1 cellular context compared by ENCODE assay signal in the genomic region with DNA sequence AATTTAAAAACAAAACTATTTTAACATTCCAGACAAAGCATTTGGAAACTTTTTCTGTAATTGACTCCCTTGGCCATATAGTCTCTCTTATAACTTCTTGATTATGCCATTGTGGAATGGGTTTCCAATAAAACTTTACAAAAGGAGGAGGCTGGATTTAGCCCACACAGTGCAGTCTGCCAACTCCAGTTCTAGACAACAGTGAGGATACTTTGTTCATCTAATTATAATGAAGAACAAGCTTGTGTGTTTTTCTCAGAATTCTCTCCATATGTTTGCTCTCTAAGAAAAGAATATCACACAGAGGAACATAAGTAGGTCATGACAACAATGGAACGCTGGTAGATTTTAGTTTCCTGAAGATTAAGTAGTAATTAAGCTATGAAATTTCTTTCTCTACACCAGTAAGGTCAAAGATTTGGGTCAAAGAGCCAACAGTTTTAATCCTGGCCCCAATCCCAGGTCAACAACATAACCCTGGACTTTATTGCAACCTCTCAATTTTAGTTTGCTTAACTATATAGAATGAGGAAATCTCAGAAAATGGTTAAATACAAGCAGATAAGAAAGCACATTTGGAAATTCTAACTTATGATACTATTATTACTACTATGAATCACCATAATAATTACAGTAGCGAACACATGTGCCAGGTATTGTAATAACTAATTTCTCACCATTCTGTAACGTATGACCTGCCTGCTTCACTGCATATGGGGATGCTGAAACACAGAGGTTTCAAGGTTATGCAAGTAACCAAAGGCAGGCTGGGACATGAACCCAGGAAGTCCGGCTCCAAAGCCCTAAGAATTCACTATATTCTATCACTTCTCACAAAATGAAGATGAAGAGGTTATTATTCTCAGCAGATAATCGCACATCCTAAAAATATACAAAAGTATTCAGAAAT.
TF ChIP-seq lines count a peak whose summit lies in the region.

No MANE protein-coding gene starts in this region.

TF ChIP-seq in WTC11, 78 proteins besides CTCF, POLR2A, EP300 and RAD21 (continued from another document):
- TF ChIP-seq, protein P1, sequence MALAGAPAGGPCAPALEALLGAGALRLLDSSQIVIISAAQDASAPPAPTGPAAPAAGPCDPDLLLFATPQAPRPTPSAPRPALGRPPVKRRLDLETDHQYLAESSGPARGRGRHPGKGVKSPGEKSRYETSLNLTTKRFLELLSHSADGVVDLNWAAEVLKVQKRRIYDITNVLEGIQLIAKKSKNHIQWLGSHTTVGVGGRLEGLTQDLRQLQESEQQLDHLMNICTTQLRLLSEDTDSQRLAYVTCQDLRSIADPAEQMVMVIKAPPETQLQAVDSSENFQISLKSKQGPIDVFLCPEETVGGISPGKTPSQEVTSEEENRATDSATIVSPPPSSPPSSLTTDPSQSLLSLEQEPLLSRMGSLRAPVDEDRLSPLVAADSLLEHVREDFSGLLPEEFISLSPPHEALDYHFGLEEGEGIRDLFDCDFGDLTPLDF (CRISPR knock-in tag; IDR thresholded peaks at IDR 0.05): no peak
- TF ChIP-seq, protein P2, sequence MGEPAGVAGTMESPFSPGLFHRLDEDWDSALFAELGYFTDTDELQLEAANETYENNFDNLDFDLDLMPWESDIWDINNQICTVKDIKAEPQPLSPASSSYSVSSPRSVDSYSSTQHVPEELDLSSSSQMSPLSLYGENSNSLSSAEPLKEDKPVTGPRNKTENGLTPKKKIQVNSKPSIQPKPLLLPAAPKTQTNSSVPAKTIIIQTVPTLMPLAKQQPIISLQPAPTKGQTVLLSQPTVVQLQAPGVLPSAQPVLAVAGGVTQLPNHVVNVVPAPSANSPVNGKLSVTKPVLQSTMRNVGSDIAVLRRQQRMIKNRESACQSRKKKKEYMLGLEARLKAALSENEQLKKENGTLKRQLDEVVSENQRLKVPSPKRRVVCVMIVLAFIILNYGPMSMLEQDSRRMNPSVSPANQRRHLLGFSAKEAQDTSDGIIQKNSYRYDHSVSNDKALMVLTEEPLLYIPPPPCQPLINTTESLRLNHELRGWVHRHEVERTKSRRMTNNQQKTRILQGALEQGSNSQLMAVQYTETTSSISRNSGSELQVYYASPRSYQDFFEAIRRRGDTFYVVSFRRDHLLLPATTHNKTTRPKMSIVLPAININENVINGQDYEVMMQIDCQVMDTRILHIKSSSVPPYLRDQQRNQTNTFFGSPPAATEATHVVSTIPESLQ (CRISPR knock-in tag; IDR thresholded peaks at IDR 0.05): no peak
- TF ChIP-seq, protein P3, sequence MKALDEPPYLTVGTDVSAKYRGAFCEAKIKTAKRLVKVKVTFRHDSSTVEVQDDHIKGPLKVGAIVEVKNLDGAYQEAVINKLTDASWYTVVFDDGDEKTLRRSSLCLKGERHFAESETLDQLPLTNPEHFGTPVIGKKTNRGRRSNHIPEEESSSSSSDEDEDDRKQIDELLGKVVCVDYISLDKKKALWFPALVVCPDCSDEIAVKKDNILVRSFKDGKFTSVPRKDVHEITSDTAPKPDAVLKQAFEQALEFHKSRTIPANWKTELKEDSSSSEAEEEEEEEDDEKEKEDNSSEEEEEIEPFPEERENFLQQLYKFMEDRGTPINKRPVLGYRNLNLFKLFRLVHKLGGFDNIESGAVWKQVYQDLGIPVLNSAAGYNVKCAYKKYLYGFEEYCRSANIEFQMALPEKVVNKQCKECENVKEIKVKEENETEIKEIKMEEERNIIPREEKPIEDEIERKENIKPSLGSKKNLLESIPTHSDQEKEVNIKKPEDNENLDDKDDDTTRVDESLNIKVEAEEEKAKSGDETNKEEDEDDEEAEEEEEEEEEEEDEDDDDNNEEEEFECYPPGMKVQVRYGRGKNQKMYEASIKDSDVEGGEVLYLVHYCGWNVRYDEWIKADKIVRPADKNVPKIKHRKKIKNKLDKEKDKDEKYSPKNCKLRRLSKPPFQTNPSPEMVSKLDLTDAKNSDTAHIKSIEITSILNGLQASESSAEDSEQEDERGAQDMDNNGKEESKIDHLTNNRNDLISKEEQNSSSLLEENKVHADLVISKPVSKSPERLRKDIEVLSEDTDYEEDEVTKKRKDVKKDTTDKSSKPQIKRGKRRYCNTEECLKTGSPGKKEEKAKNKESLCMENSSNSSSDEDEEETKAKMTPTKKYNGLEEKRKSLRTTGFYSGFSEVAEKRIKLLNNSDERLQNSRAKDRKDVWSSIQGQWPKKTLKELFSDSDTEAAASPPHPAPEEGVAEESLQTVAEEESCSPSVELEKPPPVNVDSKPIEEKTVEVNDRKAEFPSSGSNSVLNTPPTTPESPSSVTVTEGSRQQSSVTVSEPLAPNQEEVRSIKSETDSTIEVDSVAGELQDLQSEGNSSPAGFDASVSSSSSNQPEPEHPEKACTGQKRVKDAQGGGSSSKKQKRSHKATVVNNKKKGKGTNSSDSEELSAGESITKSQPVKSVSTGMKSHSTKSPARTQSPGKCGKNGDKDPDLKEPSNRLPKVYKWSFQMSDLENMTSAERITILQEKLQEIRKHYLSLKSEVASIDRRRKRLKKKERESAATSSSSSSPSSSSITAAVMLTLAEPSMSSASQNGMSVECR (CRISPR knock-in tag; IDR thresholded peaks at IDR 0.05; ENCODE audit: borderline replicate concordance): no peak
- no peak for TF ChIP-seq RELA (CRISPR knock-in tag; IDR thresholded peaks at IDR 0.05; ENCODE audit: borderline replicate concordance)
- TF ChIP-seq NFATC4 (CRISPR knock-in tag; IDR thresholded peaks at IDR 0.05): no peak
- TF ChIP-seq NFYB (CRISPR knock-in tag; conservative IDR thresholded peaks at IDR 0.05; ENCODE audit: low read depth): no peak
- no peak for TF ChIP-seq ZNF416 (CRISPR knock-in tag; IDR thresholded peaks at IDR 0.05)
- TF ChIP-seq FOXJ3 (CRISPR knock-in tag; IDR thresholded peaks at IDR 0.05; ENCODE audit: borderline replicate concordance): no peak
- TF ChIP-seq SOX15 (CRISPR knock-in tag; IDR thresholded peaks at IDR 0.05): no peak
- TF ChIP-seq, protein P4, sequence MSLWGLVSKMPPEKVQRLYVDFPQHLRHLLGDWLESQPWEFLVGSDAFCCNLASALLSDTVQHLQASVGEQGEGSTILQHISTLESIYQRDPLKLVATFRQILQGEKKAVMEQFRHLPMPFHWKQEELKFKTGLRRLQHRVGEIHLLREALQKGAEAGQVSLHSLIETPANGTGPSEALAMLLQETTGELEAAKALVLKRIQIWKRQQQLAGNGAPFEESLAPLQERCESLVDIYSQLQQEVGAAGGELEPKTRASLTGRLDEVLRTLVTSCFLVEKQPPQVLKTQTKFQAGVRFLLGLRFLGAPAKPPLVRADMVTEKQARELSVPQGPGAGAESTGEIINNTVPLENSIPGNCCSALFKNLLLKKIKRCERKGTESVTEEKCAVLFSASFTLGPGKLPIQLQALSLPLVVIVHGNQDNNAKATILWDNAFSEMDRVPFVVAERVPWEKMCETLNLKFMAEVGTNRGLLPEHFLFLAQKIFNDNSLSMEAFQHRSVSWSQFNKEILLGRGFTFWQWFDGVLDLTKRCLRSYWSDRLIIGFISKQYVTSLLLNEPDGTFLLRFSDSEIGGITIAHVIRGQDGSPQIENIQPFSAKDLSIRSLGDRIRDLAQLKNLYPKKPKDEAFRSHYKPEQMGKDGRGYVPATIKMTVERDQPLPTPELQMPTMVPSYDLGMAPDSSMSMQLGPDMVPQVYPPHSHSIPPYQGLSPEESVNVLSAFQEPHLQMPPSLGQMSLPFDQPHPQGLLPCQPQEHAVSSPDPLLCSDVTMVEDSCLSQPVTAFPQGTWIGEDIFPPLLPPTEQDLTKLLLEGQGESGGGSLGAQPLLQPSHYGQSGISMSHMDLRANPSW (CRISPR knock-in tag; conservative IDR thresholded peaks at IDR 0.05; ENCODE audit: low read depth): no peak
